ENCODE assay signal across 31 cellular contexts in genomic region chr5:6269925-6270324, GRCh38.
"Had no signal": no experiment of that assay in that cellular context is flagged by ENCODE, and none has a peak within 500 bp of the region (broad histone marks: within the 10 kb centered on the region; RNA-seq: fewer than 3 reads in every experiment).

No MANE protein-coding gene starts in this region.

- H3K27ac ChIP-seq: adrenal gland, body of pancreas, brain microvascular endothelial cell, breast epithelium, VCaP had no signal

- H3K4me3 ChIP-seq: adrenal gland, body of pancreas, breast epithelium had no signal

- DNase-seq: activated B cell treated with CpG ODN at 0.5 μM for 24 hours; activated CD4-positive, alpha-beta memory T cell treated with anti-CD3 and anti-CD28 coated beads for 36 hours; activated CD4-positive, alpha-beta T cell treated with anti-CD3 and anti-CD28 coated beads for 4 hours; activated CD4-positive, alpha-beta T cell treated with anti-CD3 and anti-CD28 coated beads, Interleukin-2, amount 50 U/mL, for 1 hour; activated CD4-positive, alpha-beta T cell treated with anti-CD3 and anti-CD28 coated beads, Interleukin-2, amount 50 U/mL, for 4 hours; activated CD4-positive, CD25-positive, alpha-beta regulatory T cell treated with anti-CD3 and anti-CD28 coated beads, Interleukin-2, amount 50 U/mL, for 72 hours; activated CD8-positive, alpha-beta memory T cell treated with anti-CD3 and anti-CD28 coated beads, Interleukin-2, amount 50 U/mL, for 4 hours; activated CD8-positive, alpha-beta T cell treated with anti-CD3 and anti-CD28 coated beads for 36 hours; activated effector memory CD4-positive, alpha-beta T cell treated with anti-CD3 and anti-CD28 coated beads, Interleukin-2, amount 50 U/mL, for 16 hours; activated gamma-delta T cell treated with Interleukin-2 at 50 U/mL for 16 hours; activated naive CD4-positive, alpha-beta T cell; activated naive CD4-positive, alpha-beta T cell treated with anti-CD3 and anti-CD28 coated beads for 36 hours; activated naive CD4-positive, alpha-beta T cell treated with anti-CD3 and anti-CD28 coated beads, Interleukin-2, amount 50 U/mL, for 16 hours; activated naive CD8-positive, alpha-beta T cell treated with anti-CD3 and anti-CD28 coated beads for 36 hours; activated T-cell treated with anti-CD3 and anti-CD28 coated beads for 4 hours; activated T-cell treated with anti-CD3 and anti-CD28 coated beads, Interleukin-2, amount 50 U/mL, for 1 hour; activated T-cell treated with anti-CD3 and anti-CD28 coated beads, Interleukin-2, amount 50 U/mL, for 4 hours; activated T-cell treated with anti-CD3 and anti-CD28 coated beads, Interleukin-2, amount 50 U/mL, for 72 hours; adrenal gland; amniotic stem cell; aorta; body of pancreas; brain microvascular endothelial cell; central memory CD4-positive, alpha-beta T cell; T-helper 1 cell; T-helper 2 cell; T-helper 9 cell had no signal

- H3K27me3 ChIP-seq: adrenal gland, body of pancreas, brain microvascular endothelial cell, breast epithelium had no signal

- H3K36me3 ChIP-seq: adrenal gland, brain microvascular endothelial cell, breast epithelium had no signal

- H3K9me3 ChIP-seq: adrenal gland, body of pancreas had no signal

- ATAC-seq: activated CD8-positive, alpha-beta T cell treated with anti-CD3 and anti-CD28 coated beads for 36 hours; activated naive CD4-positive, alpha-beta T cell treated with anti-CD3 and anti-CD28 coated beads, Interleukin-2, amount 50 U/mL, for 72 hours; activated T-cell treated with anti-CD3 and anti-CD28 coated beads, Interleukin-2, amount 50 U/mL, for 4 hours; activated T-cell treated with anti-CD3 and anti-CD28 coated beads, Interleukin-2, amount 50 U/mL, for 72 hours; activated T-helper 17 cell treated with anti-CD3 and anti-CD28 coated beads, Interleukin-2, amount 50 U/mL, for 72 hours; body of pancreas had no signal

- H3K4me1 ChIP-seq: body of pancreas, breast epithelium had no signal
